ENCODE assay signal across 20 cellular contexts in genomic region chr6:121523628-121524027, GRCh38.
A peak's percentile ranks its signal among the peaks of the same experiment; 100 is the strongest.
DNase-seq lines count a peak whose midpoint lies in the region; ATAC-seq and TF ChIP-seq lines count a peak whose summit lies in the region.
"Had no signal": no experiment of that assay in that cellular context is flagged by ENCODE, and none has a peak within 500 bp of the region (broad histone marks: within the 10 kb centered on the region; RNA-seq: fewer than 3 reads in every experiment).

No MANE protein-coding gene starts in this region.

- no peaks in the 10 kb centered on the region for H3K9me3 ChIP-seq in mesenchymal stem cell (ENCODE audit: control insufficient read depth, low read length)
- no peaks in the 10 kb centered on the region for H3K9me3 ChIP-seq in thoracic aorta
- no peaks in the 10 kb centered on the region for H3K9me3 ChIP-seq in esophagus squamous epithelium

- no peak overlapping the region for H3K14ac ChIP-seq in mesenchymal stem cell (ENCODE audit: low read length in 2 of 2)

- H3K4me1 Mint-ChIP-seq in chondrocyte (ENCODE audit: low read depth) = peaks cover 57% of the 10 kb centered on the region
- H3K4me1 Mint-ChIP-seq: activated naive CD8-positive, alpha-beta T cell treated with anti-CD3 and anti-CD28 coated beads, Interleukin-2, amount 50 U/mL, for 24 hours; B cell had no signal

- H3K36me3 Mint-ChIP-seq in chondrocyte (ENCODE audit: low read depth) = no peaks in the 10 kb centered on the region

- DNase-seq in NCI-H2227 treated with DMSO at 0.1 percent for 48 hours (lab: John Stamatoyannopoulos, UW) (peak; percentile 59), chondrocyte (ENCODE audit: low spot score) (no peak), mesenchymal stem cell (peak; percentile 38), thoracic aorta (ENCODE audit: low spot score) (no peak), HPDE6-E6E7 (ENCODE audit: extremely low spot score) (no peak), kidney glomerular epithelial cell (lab: John Stamatoyannopoulos, UW) (no peak), SKM-1 (lab: John Stamatoyannopoulos, UW; ENCODE audit: unreplicated experiment) (no peak), esophagus squamous epithelium (lab: John Stamatoyannopoulos, UW) (no peak)
- DNase-seq: activated CD4-positive, alpha-beta T cell treated with anti-CD3 and anti-CD28 coated beads for 48 hours; activated naive CD8-positive, alpha-beta T cell treated with anti-CD3 and anti-CD28 coated beads, Interleukin-2, amount 50 U/mL, for 24 hours; GDM1; NCI-H1105; NCI-H82; posterior cingulate gyrus; stimulated activated CD4-positive, alpha-beta T cell treated with anti-CD3 and anti-CD28 coated beads, Interleukin-4, amount 100 ng/mL, for 24 hours; substantia nigra had no signal

- peak overlapping the region; percentile 15 for H2AFZ ChIP-seq in mesenchymal stem cell (ENCODE audit: low read depth, low read length)

- TF ChIP-seq CTCF in chondrocyte (IDR thresholded peaks at IDR 0.05) (no peak), thoracic aorta (IDR thresholded peaks at IDR 0.05) (no peak), esophagus squamous epithelium (IDR thresholded peaks at IDR 0.05) (no peak)

- no peak overlapping the region for H3K4me2 ChIP-seq in mesenchymal stem cell (ENCODE audit: low read length, poor library complexity, severe bottlenecking)

- no peak for ATAC-seq in thoracic aorta (ENCODE audit: insufficient number of reproducible peaks, low FRiP score, low read depth)
- ATAC-seq: activated naive CD8-positive, alpha-beta T cell treated with anti-CD3 and anti-CD28 coated beads, Interleukin-2, amount 50 U/mL, for 24 hours; Panc1 had no signal

- peak overlapping the region in 1 of 2 experiments; percentile 88 for H2BK12ac ChIP-seq in mesenchymal stem cell (ENCODE audit: low read length in 2 of 2)

- H3K4me3 Mint-ChIP-seq in chondrocyte (ENCODE audit: unreplicated experiment) = no peak overlapping the region
- H3K4me3 Mint-ChIP-seq: activated naive CD8-positive, alpha-beta T cell treated with anti-CD3 and anti-CD28 coated beads, Interleukin-2, amount 50 U/mL, for 24 hours; B cell had no signal

- H3K27ac ChIP-seq in mesenchymal stem cell (ENCODE audit: low read length, poor library complexity, severe bottlenecking) = peak overlapping the region; percentile 100
- H3K27ac ChIP-seq in thoracic aorta = peak overlapping the region; percentile 86 to 91
- H3K27ac ChIP-seq in esophagus squamous epithelium = peak overlapping the region in 2 of 4 donors; percentile 78 to 80

- H4K91ac ChIP-seq in mesenchymal stem cell (ENCODE audit: low read length) = no peak overlapping the region

- no peak overlapping the region for H2BK15ac ChIP-seq in mesenchymal stem cell (ENCODE audit: low read depth, poor library complexity, severe bottlenecking)

- peak overlapping the region in 1 of 2 experiments; percentile 13 for H3K4ac ChIP-seq in mesenchymal stem cell (ENCODE audit: low read depth in 1 of 2, low read length in 2 of 2)

- H4K8ac ChIP-seq in mesenchymal stem cell (ENCODE audit: low read length) = peak overlapping the region; percentile 81

- peak overlapping the region; percentile 54 to 81 for H3K18ac ChIP-seq in mesenchymal stem cell (ENCODE audit: low read depth in 1 of 2, low read length in 2 of 2)

- H3K4me3 ChIP-seq in mesenchymal stem cell (ENCODE audit: insufficient read depth in 1 of 2, low read depth in 1 of 2, low read length in 2 of 2) = no peak overlapping the region
- H3K4me3 ChIP-seq in thoracic aorta = no peak overlapping the region
- H3K4me3 ChIP-seq in esophagus squamous epithelium = no peak overlapping the region
- H3K4me3 ChIP-seq: skin epidermis had no signal

- 90% methylated on average over 7 of the region's 7 CpGs for WGBS in mesenchymal stem cell
- 89 to 93% methylated on average over 7 of the region's 7 CpGs for WGBS in esophagus squamous epithelium, 2 donors

- H3K9me3 Mint-ChIP-seq in chondrocyte (ENCODE audit: low read depth) = no peaks in the 10 kb centered on the region
- H3K9me3 Mint-ChIP-seq: activated naive CD8-positive, alpha-beta T cell treated with anti-CD3 and anti-CD28 coated beads, Interleukin-2, amount 50 U/mL, for 24 hours; activated T-helper 2 cell treated with anti-CD3 and anti-CD28 coated beads, Interferon-gamma antibody, Interleukin-2, Interleukin-4, amounts not matched to agents 10 μg/mL and 5 μg/mL and 100 μg/mL, durations not matched to agents 14 hours and 24 hours and 36 hours had no signal

- intact Hi-C loops in esophagus squamous epithelium (cut with DNase I) = no loop called here

- H3K4me1 ChIP-seq in mesenchymal stem cell (ENCODE audit: control insufficient read depth, insufficient read depth, low read depth, low read length) = peaks cover 4% of the 10 kb centered on the region
- H3K4me1 ChIP-seq in thoracic aorta (ENCODE audit: control insufficient read depth in 1 of 2, low read depth in 2 of 2) = peaks cover 29 to 56% of the 10 kb centered on the region in 2 donors
- H3K4me1 ChIP-seq in esophagus squamous epithelium = peaks cover 0 to 29% (median 14%) of the 10 kb centered on the region in 3 donors

- H3K27me3 ChIP-seq in mesenchymal stem cell (ENCODE audit: control insufficient read depth in 1 of 2, insufficient read depth in 1 of 2, low read length in 2 of 2) = no peaks in the 10 kb centered on the region
- no peaks in the 10 kb centered on the region for H3K27me3 ChIP-seq in thoracic aorta (replicated peaks; ENCODE audit: insufficient read depth)
- H3K27me3 ChIP-seq in esophagus squamous epithelium = no peaks in the 10 kb centered on the region

- no peaks in the 10 kb centered on the region for H3K36me3 ChIP-seq in mesenchymal stem cell (ENCODE audit: control insufficient read depth in 1 of 2, insufficient read depth in 2 of 2, low read depth in 1 of 2, low read length in 2 of 2)
- no peaks in the 10 kb centered on the region for H3K36me3 ChIP-seq in thoracic aorta
- H3K36me3 ChIP-seq in esophagus squamous epithelium = no peaks in the 10 kb centered on the region

- TF ChIP-seq POLR2A in esophagus squamous epithelium (IDR thresholded peaks at IDR 0.05) = no peak

- peak overlapping the region; percentile 37 for H2BK120ac ChIP-seq in mesenchymal stem cell (ENCODE audit: low read depth, low read length)

- H3K79me1 ChIP-seq in mesenchymal stem cell (replicated peaks; ENCODE audit: low read length, poor library complexity, severe bottlenecking) = no peaks in the 10 kb centered on the region

- H3K27me3 Mint-ChIP-seq in chondrocyte (ENCODE audit: low read depth) = no peaks in the 10 kb centered on the region
- H3K27me3 Mint-ChIP-seq: activated naive CD8-positive, alpha-beta T cell treated with anti-CD3 and anti-CD28 coated beads, Interleukin-2, amount 50 U/mL, for 24 hours; B cell had no signal

- H3K27ac Mint-ChIP-seq in chondrocyte (ENCODE audit: unreplicated experiment) = peak overlapping the region; percentile 99
- H3K27ac Mint-ChIP-seq: activated naive CD8-positive, alpha-beta T cell treated with anti-CD3 and anti-CD28 coated beads, Interleukin-2, amount 50 U/mL, for 24 hours; activated T-helper 2 cell treated with anti-CD3 and anti-CD28 coated beads, Interferon-gamma antibody, Interleukin-2, Interleukin-4, amounts not matched to agents 10 μg/mL and 5 μg/mL and 100 μg/mL, durations not matched to agents 14 hours and 24 hours and 36 hours; B cell had no signal

- H2AK5ac ChIP-seq in mesenchymal stem cell (ENCODE audit: low read length, severe bottlenecking) = no peak overlapping the region

- H2BK5ac ChIP-seq in mesenchymal stem cell (ENCODE audit: low read depth, low read length, poor library complexity, severe bottlenecking) = no peak overlapping the region

- peak overlapping the region; percentile 86 for H3K9ac ChIP-seq in mesenchymal stem cell (ENCODE audit: low read length)

- no peak overlapping the region for H3K23ac ChIP-seq in mesenchymal stem cell (ENCODE audit: low read length in 2 of 2)

Comparison
In these comparisons a context has a peak if more than half of its experiments do, and no peak if none do; other contexts are left out.
1. DNase-seq: peak in NCI-H2227 treated with DMSO at 0.1 percent for 48 hours (single experiment) and mesenchymal stem cell (single experiment); none in chondrocyte (single experiment), thoracic aorta (single experiment), HPDE6-E6E7 (single experiment), kidney glomerular epithelial cell (single experiment), SKM-1 (single experiment) and esophagus squamous epithelium (single experiment).